In genomic region chr11:75826463-75827220, GRCh38 we compare ENCODE assay signal across 9 cellular contexts. TPM values are rescaled to one million over a fixed set of nuclear protein-coding genes. Genes with fewer than 3 reads are reported as not detected.
DNase-seq lines count a peak whose midpoint lies in the region; ATAC-seq and TF ChIP-seq lines count a peak whose summit lies in the region.
"Had no signal": no experiment of that assay in that cellular context is flagged by ENCODE, and none has a peak within 500 bp of the region (broad histone marks: within the 10 kb centered on the region; RNA-seq: fewer than 3 reads in every experiment).

No MANE protein-coding gene starts in this region.

- intact Hi-C loops in IMR-90 (cut with micrococcal nuclease): loop anchor here (2.0 kb wide), 1 partner anchor 14 kb away; no protein-coding TSS in a partner anchor

- peak; percentile 21; the same call in 1 of the 2 replicates for ATAC-seq in IMR-90 (ENCODE audit: low read depth)
- ATAC-seq in HG02759 (IDR thresholded peaks at IDR 0.05; ENCODE audit: unreplicated experiment): no peak

- peaks cover 6% of the 10 kb centered on the region for H3K4me1 ChIP-seq in IMR-90 (ENCODE audit: control insufficient read depth, insufficient read depth, low read length)
- peaks cover 2% of the 10 kb centered on the region for H3K4me1 ChIP-seq in mesenchymal stem cell (ENCODE audit: control insufficient read depth, insufficient read depth, low read depth, low read length)

- peak overlapping the region; percentile 24 for H2AFZ ChIP-seq in IMR-90 (replicated peaks; ENCODE audit: low read length, poor library complexity)
- H2AFZ ChIP-seq in mesenchymal stem cell (ENCODE audit: low read depth, low read length): no peak overlapping the region

- H2BK120ac ChIP-seq in IMR-90 (ENCODE audit: low read depth, low read length) (peak overlapping the region; percentile 42; the same call in 1 of the 2 replicates), mesenchymal stem cell (ENCODE audit: low read depth, low read length) (no peak overlapping the region)

- H2AK9ac ChIP-seq in IMR-90 (replicated peaks; ENCODE audit: low read depth, low read length, poor library complexity): no peak overlapping the region

- H3K23ac ChIP-seq in IMR-90 (ENCODE audit: low read depth, low read length) (no peak overlapping the region), mesenchymal stem cell (ENCODE audit: low read length in 2 of 2) (no peak overlapping the region)

- H4K8ac ChIP-seq in IMR-90 (ENCODE audit: low read depth in 2 of 2, low read length in 2 of 2) (peak overlapping the region in 1 of 2 experiments; percentile 59; a peak in 1 of 4 replicates), mesenchymal stem cell (ENCODE audit: low read length) (no peak overlapping the region)

- peaks cover 5% of the 10 kb centered on the region; the same call in 1 of the 2 replicates for H3K9me1 ChIP-seq in IMR-90 (ENCODE audit: insufficient read depth, low read length)

- CTCF ChIA-PET in IMR-90 (lab: Yijun Ruan, JAX): interaction anchor here (0.7 to 1.3 kb wide), 3 partner anchors 14 to 227 kb away, joined by 3 to 6 read pairs (median 3); no protein-coding TSS in a partner anchor

- H2AK5ac ChIP-seq in IMR-90 (ENCODE audit: low read depth, low read length) (no peak overlapping the region), mesenchymal stem cell (ENCODE audit: low read length, severe bottlenecking) (no peak overlapping the region)

- H3K4ac ChIP-seq in IMR-90 (ENCODE audit: low read depth, low read length) (no peak overlapping the region), mesenchymal stem cell (ENCODE audit: low read depth in 1 of 2, low read length in 2 of 2) (peak overlapping the region in 1 of 2 experiments; percentile 37)

- H3K27me3 ChIP-seq in IMR-90 (ENCODE audit: control insufficient read depth, insufficient read depth, low read length): no peaks in the 10 kb centered on the region
- H3K27me3 ChIP-seq in mesenchymal stem cell (ENCODE audit: control insufficient read depth in 1 of 2, insufficient read depth in 1 of 2, low read length in 2 of 2): no peaks in the 10 kb centered on the region

- H3K27ac ChIP-seq in IMR-90 (ENCODE audit: insufficient read depth, low read length): no peak overlapping the region
- no peak overlapping the region for H3K27ac ChIP-seq in mesenchymal stem cell (ENCODE audit: low read length, poor library complexity, severe bottlenecking)
- H3K27ac ChIP-seq in temporal lobe (ENCODE audit: low read depth, low read length): peak overlapping the region; percentile 56
- H3K27ac ChIP-seq: HL-60 had no signal

- H3K36me3 ChIP-seq in IMR-90 (ENCODE audit: control insufficient read depth, insufficient read depth, low read length): no peaks in the 10 kb centered on the region
- H3K36me3 ChIP-seq in mesenchymal stem cell (ENCODE audit: control insufficient read depth in 1 of 2, insufficient read depth in 2 of 2, low read depth in 1 of 2, low read length in 2 of 2): peaks cover 0 to 12% of the 10 kb centered on the region in 2 experiments

- H2BK15ac ChIP-seq in IMR-90 (ENCODE audit: low read depth, low read length) (no peak overlapping the region), mesenchymal stem cell (ENCODE audit: low read depth, poor library complexity, severe bottlenecking) (no peak overlapping the region)

- WGBS in IMR-90 (ENCODE audit: extremely low coverage in 2 of 2, insufficient read length in 1 of 2), 2 experiments: no CpG with 5 or more reads among the region's 4 CpGs
- 33% methylated on average over 4 of the region's 4 CpGs for WGBS in mesenchymal stem cell

- H2BK20ac ChIP-seq in IMR-90 (ENCODE audit: low read depth, low read length): no peak overlapping the region

- H3K4me3 ChIP-seq in IMR-90 (ENCODE audit: insufficient read depth, low read depth, low read length): no peak overlapping the region
- H3K4me3 ChIP-seq in mesenchymal stem cell (ENCODE audit: insufficient read depth in 1 of 2, low read depth in 1 of 2, low read length in 2 of 2): peak overlapping the region in 1 of 2 experiments; percentile 50

- POLR2A ChIA-PET in IMR-90 (lab: Charles Lee; ENCODE audit: unreplicated experiment): interaction anchor here (0.6 kb wide), 1 partner anchor 1791 kb away, joined by 4 read pairs; no protein-coding TSS in a partner anchor

- H2BK5ac ChIP-seq in IMR-90 (ENCODE audit: low read depth, low read length, poor library complexity, severe bottlenecking) (peak overlapping the region; percentile 27), mesenchymal stem cell (ENCODE audit: low read depth, low read length, poor library complexity, severe bottlenecking) (no peak overlapping the region)

- H3K9me3 ChIP-seq in IMR-90 (ENCODE audit: control insufficient read depth, insufficient read depth, low read length) (no peaks in the 10 kb centered on the region), mesenchymal stem cell (ENCODE audit: control insufficient read depth, low read length) (no peaks in the 10 kb centered on the region)

- in situ Hi-C loops in IMR-90 (cut with MboI; ENCODE audit: low sequenced_read_pairs): no loop called here

- BruUV-seq in IMR-90 (replicated peaks; lab: Mats Ljungman, UMichigan): no TSS peak

- no peak overlapping the region for H4K91ac ChIP-seq in IMR-90 (ENCODE audit: insufficient read depth, low read depth, low read length)
- H4K91ac ChIP-seq in mesenchymal stem cell (ENCODE audit: low read length): no peak overlapping the region

- H3K79me1 ChIP-seq in IMR-90 (ENCODE audit: low read depth in 1 of 2, low read length in 2 of 2) (peaks cover 30 to 59% of the 10 kb centered on the region in 2 experiments), mesenchymal stem cell (replicated peaks; ENCODE audit: low read length, poor library complexity, severe bottlenecking) (peaks cover 20% of the 10 kb centered on the region)

- no peak for TF ChIP-seq RAD21 in IMR-90 (IDR thresholded peaks at IDR 0.05; ENCODE audit: low read length)

- DNase-seq in IMR-90 (peak; percentile 23), dermis blood vessel endothelial cell (peak; percentile 88), mesenchymal stem cell (peak; percentile 78), OCI-M1 (lab: John Stamatoyannopoulos, UW) (no peak), HUDEP-2 (lab: John Stamatoyannopoulos, UW; ENCODE audit: unreplicated experiment in 76 of 76) (no peak), NCI-H1092 treated with DMSO at 0.1 percent for 48 hours (lab: John Stamatoyannopoulos, UW) (no peak)

- H4K20me1 ChIP-seq in IMR-90 (ENCODE audit: insufficient read depth, low read length): no peaks in the 10 kb centered on the region; the same call in none of the 2 replicates

- H3K9ac ChIP-seq in IMR-90 (ENCODE audit: low read depth, low read length) (no peak overlapping the region), mesenchymal stem cell (ENCODE audit: low read length) (peak overlapping the region; percentile 77)

- H2BK12ac ChIP-seq in mesenchymal stem cell (ENCODE audit: low read length in 2 of 2): peak overlapping the region in 1 of 2 experiments; percentile 63

- H3K4me2 ChIP-seq in IMR-90 (ENCODE audit: low read depth, low read length): peak overlapping the region; percentile 34; the same call in 1 of the 2 replicates
- H3K4me2 ChIP-seq in mesenchymal stem cell (ENCODE audit: low read length, poor library complexity, severe bottlenecking): no peak overlapping the region

- H4K5ac ChIP-seq in IMR-90 (ENCODE audit: low read depth, low read length): peak overlapping the region; percentile 52; the same call in 1 of the 2 replicates

- H3K18ac ChIP-seq in IMR-90 (ENCODE audit: low read depth, low read length) (peak overlapping the region; percentile 53; the same call in 1 of the 2 replicates), mesenchymal stem cell (ENCODE audit: low read depth in 1 of 2, low read length in 2 of 2) (peak overlapping the region in 1 of 2 experiments; percentile 66)

- no peak overlapping the region; the same call in 1 of the 2 replicates for H3K14ac ChIP-seq in IMR-90 (replicated peaks; ENCODE audit: low read depth, low read length)
- H3K14ac ChIP-seq in mesenchymal stem cell (ENCODE audit: low read length in 2 of 2): no peak overlapping the region

- no peak for TF ChIP-seq POLR2A in IMR-90 (IDR thresholded peaks at IDR 0.05; ENCODE audit: low read depth, low read length)

- 0 out of 2 replicates have a peak overlapping the region, but pooled peaks have one; percentile 12 for H3K56ac ChIP-seq in IMR-90 (ENCODE audit: extremely low read depth, insufficient read depth, low read length)

- dilution Hi-C loops in IMR-90 (cut with HindIII; ENCODE audit: low sequenced_read_pairs, unreplicated experiment): no loop called here

- TF ChIP-seq CTCF in IMR-90 (conservative IDR thresholded peaks at IDR 0.05; ENCODE audit: low read depth, low read length): no peak

TF ChIP-seq in IMR-90, 13 proteins besides CTCF, POLR2A, EP300 and RAD21:
- TF ChIP-seq CEBPB (IDR thresholded peaks at IDR 0.05; ENCODE audit: low read depth, low read length) (no peak), SMC3 (IDR thresholded peaks at IDR 0.05; ENCODE audit: low read depth, low read length) (no peak), CHD1 (IDR thresholded peaks at IDR 0.05; ENCODE audit: low read depth, low read length) (no peak), MAZ (IDR thresholded peaks at IDR 0.05; ENCODE audit: borderline replicate concordance, low read depth, low read length) (no peak), MXI1 (IDR thresholded peaks at IDR 0.05; ENCODE audit: borderline replicate concordance, low read depth, low read length) (no peak)
- TF ChIP-seq, protein P1, sequence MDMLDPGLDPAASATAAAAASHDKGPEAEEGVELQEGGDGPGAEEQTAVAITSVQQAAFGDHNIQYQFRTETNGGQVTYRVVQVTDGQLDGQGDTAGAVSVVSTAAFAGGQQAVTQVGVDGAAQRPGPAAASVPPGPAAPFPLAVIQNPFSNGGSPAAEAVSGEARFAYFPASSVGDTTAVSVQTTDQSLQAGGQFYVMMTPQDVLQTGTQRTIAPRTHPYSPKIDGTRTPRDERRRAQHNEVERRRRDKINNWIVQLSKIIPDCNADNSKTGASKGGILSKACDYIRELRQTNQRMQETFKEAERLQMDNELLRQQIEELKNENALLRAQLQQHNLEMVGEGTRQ (IDR thresholded peaks at IDR 0.05; ENCODE audit: low read depth, low read length): no peak

RNA-seq across cellular contexts. Expression of gene UVRAG, which starts 11.6 kb away (rescaled TPM):
- total RNA-seq in IMR-90 (2012; rRNA removed) (10.9 and 12.8 TPM in 2 replicates), dermis blood vessel endothelial cell (75.3 and 98.2 TPM in 2 replicates), temporal lobe (27.0 TPM)
- 5.3 and 5.6 TPM in 2 replicates for polyA plus RNA-seq in IMR-90 (2012; rRNA removed)
- 2.4 and 3.7 TPM in 2 replicates for polyA plus RNA-seq in IMR-90 (2012; cell fraction: cytosol; rRNA removed)
- 7.0 and 12.4 TPM in 2 replicates for polyA plus RNA-seq in IMR-90 (2012; cell fraction: nucleus; rRNA removed; ENCODE audit: low replicate concordance)
- polyA plus RNA-seq in mesenchymal stem cell (2013, experiment 1 of 2): 10.1 TPM
- 10.5 TPM for polyA plus RNA-seq in mesenchymal stem cell (2013, experiment 2 of 2)

RNA-seq across cellular contexts. Expression of gene DGAT2, which starts 58.1 kb away (rescaled TPM):
- total RNA-seq in IMR-90 (2012; rRNA removed) (2.2 and 2.3 TPM in 2 replicates), dermis blood vessel endothelial cell (0.68 and 2.1 TPM in 2 replicates), temporal lobe (3.2 TPM)
- 1.7 and 2.4 TPM in 2 replicates for polyA plus RNA-seq in IMR-90 (2012; rRNA removed)
- polyA plus RNA-seq in IMR-90 (2012; cell fraction: cytosol; rRNA removed): 0.86 and 1.9 TPM in 2 replicates
- 1.1 and 1.2 TPM in 2 replicates for polyA plus RNA-seq in IMR-90 (2012; cell fraction: nucleus; rRNA removed; ENCODE audit: low replicate concordance)
- polyA plus RNA-seq in mesenchymal stem cell (2013, experiment 1 of 2): 0.35 TPM
- 0.56 TPM for polyA plus RNA-seq in mesenchymal stem cell (2013, experiment 2 of 2)

Comparison
In these comparisons a context has a peak if more than half of its experiments do, and no peak if none do; other contexts are left out.
1. DNase-seq: peak in IMR-90 (single experiment), dermis blood vessel endothelial cell (single experiment) and mesenchymal stem cell (single experiment); none in OCI-M1 (single experiment), HUDEP-2 (0 of 76) and NCI-H1092 treated with DMSO at 0.1 percent for 48 hours (single experiment).